In the genomic region with DNA sequence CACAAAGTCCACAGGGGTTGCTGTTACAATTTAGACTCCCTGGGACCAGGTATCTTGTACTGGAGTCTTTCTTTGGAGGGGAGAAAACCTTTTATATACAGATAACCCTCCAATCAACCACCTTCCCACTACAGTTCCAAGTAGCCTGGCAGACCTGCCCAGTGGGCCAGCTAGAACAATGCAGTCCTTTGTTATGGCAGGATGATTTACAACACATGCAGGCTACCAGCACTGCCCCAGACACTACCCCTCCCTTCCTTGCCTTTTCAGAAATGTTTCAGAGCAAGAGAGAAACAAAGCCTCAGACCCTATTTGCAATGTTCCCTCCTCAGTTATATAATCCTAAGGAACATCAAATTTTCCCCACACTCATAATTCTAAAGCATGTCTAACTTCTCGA, we compare ENCODE assay signal across 18 cellular contexts. TPM values are rescaled to one million over a fixed set of nuclear protein-coding genes. Genes with fewer than 3 reads are reported as not detected.
A peak's percentile ranks its signal among the peaks of the same experiment; 100 is the strongest.
DNase-seq lines count a peak whose midpoint lies in the region; ATAC-seq, FAIRE-seq and TF ChIP-seq lines count a peak whose summit lies in the region.
"Had no signal": no experiment of that assay in that cellular context is flagged by ENCODE, and none has a peak within 500 bp of the region (broad histone marks: within the 10 kb centered on the region; RNA-seq: fewer than 3 reads in every experiment).

No MANE protein-coding gene starts in this region.

- H3K27me3 ChIP-seq in RWPE2 (ENCODE audit: insufficient read depth, poor library complexity, severe bottlenecking) (no peaks in the 10 kb centered on the region), small intestine (ENCODE audit: control insufficient read depth in 2 of 2, insufficient read depth in 2 of 2, low read length in 2 of 2) (no peaks in the 10 kb centered on the region)
- H3K27me3 ChIP-seq: suprapubic skin had no signal

- FAIRE-seq in small intestine (lab: Jason Lieb, UNC), result no peak
- FAIRE-seq: bronchial epithelial cell had no signal

- no peaks in the 10 kb centered on the region for H3K9me3 Mint-ChIP-seq in stimulated activated memory B cell treated with anti-CD40 and anti-IgM and Interleukin-4, amounts not matched to agents 10 μg/mL and 1 μg/mL and 100 μg/mL, for 72 hours
- H3K9me3 Mint-ChIP-seq: activated naive CD4-positive, alpha-beta T cell treated with anti-CD3 and anti-CD28 coated beads, Interleukin-2, amount 50 U/mL, for 72 hours; HFFc6; T-helper 1 cell treated with Interleukin-12 subunit alpha and Interleukin-12 subunit beta and Interleukin-4 antibody, amounts not matched to agents 30 μg/mL and 1 μg/mL, for 36 hours had no signal

- TF ChIP-seq CTCF in RWPE2 (IDR thresholded peaks at IDR 0.05; ENCODE audit: poor library complexity, severe bottlenecking), result no peak

- H3K9me3 ChIP-seq in RWPE2 (ENCODE audit: severe bottlenecking) (no peaks in the 10 kb centered on the region), small intestine (ENCODE audit: control insufficient read depth, low read depth) (no peaks in the 10 kb centered on the region)
- H3K9me3 ChIP-seq: suprapubic skin had no signal

- DNase-seq in HT1080 (ENCODE audit: low read depth) (peak; percentile 71), RWPE2 (ENCODE audit: low spot score) (no peak), kidney glomerular epithelial cell (lab: John Stamatoyannopoulos, UW) (peak; percentile 16), small intestine (peak; percentile 27), DMS53 treated with DMSO at 0.1 percent for 48 hours (lab: John Stamatoyannopoulos, UW; ENCODE audit: unreplicated experiment) (no peak), mesenteric fat pad (ENCODE audit: low spot score) (no peak)
- DNase-seq: activated CD4-positive, alpha-beta T cell treated with anti-CD3 and anti-CD28 coated beads for 36 hours; activated T-cell treated with anti-CD3 and anti-CD28 coated beads for 4 hours; effector memory CD4-positive, alpha-beta T cell; HFFc6; NCI-H345; PC-9 had no signal

- ATAC-seq in RWPE2 (ENCODE audit: low read depth), result peak; percentile 62; the same call in 2 of the 3 replicates
- ATAC-seq in stimulated activated memory B cell treated with anti-CD40 and anti-IgM and Interleukin-4, amounts not matched to agents 10 μg/mL and 1 μg/mL and 100 μg/mL, for 72 hours, result no peak
- ATAC-seq: activated CD4-positive, alpha-beta T cell treated with anti-CD3 and anti-CD28 coated beads for 36 hours; activated naive CD4-positive, alpha-beta T cell treated with anti-CD3 and anti-CD28 coated beads, Interleukin-2, amount 50 U/mL, for 72 hours had no signal

- H3K4me3 Mint-ChIP-seq in stimulated activated memory B cell treated with anti-CD40 and anti-IgM and Interleukin-4, amounts not matched to agents 10 μg/mL and 1 μg/mL and 100 μg/mL, for 72 hours, result no peak overlapping the region
- H3K4me3 Mint-ChIP-seq: activated CD4-positive, alpha-beta T cell treated with anti-CD3 and anti-CD28 coated beads for 36 hours; HFFc6; T-helper 1 cell treated with Interleukin-12 subunit alpha and Interleukin-12 subunit beta and Interleukin-4 antibody, amounts not matched to agents 30 μg/mL and 1 μg/mL, for 36 hours had no signal

- H3K27ac ChIP-seq in RWPE2 (ENCODE audit: poor library complexity, severe bottlenecking), result no peak overlapping the region
- no peak overlapping the region for H3K27ac ChIP-seq in small intestine (ENCODE audit: low read depth in 1 of 2, low read length in 1 of 2)
- H3K27ac ChIP-seq: C4-2B, PC-9, suprapubic skin had no signal

- no peaks in the 10 kb centered on the region for H3K27me3 Mint-ChIP-seq in stimulated activated memory B cell treated with anti-CD40 and anti-IgM and Interleukin-4, amounts not matched to agents 10 μg/mL and 1 μg/mL and 100 μg/mL, for 72 hours
- H3K27me3 Mint-ChIP-seq: activated CD4-positive, alpha-beta T cell treated with anti-CD3 and anti-CD28 coated beads for 36 hours had no signal

- H3K4me1 Mint-ChIP-seq in stimulated activated memory B cell treated with anti-CD40 and anti-IgM and Interleukin-4, amounts not matched to agents 10 μg/mL and 1 μg/mL and 100 μg/mL, for 72 hours, result no peaks in the 10 kb centered on the region

- H3K4me1 ChIP-seq in RWPE2 (ENCODE audit: insufficient read depth, poor library complexity, severe bottlenecking), result no peaks in the 10 kb centered on the region
- H3K4me1 ChIP-seq in small intestine (ENCODE audit: control insufficient read depth in 2 of 2, insufficient read depth in 1 of 2, low read depth in 1 of 2, low read length in 1 of 2), result no peaks in the 10 kb centered on the region

- WGBS in small intestine, 3 donors, result 16 to 55% (median 49%) methylated on average over 1 of the region's 1 CpG

- no peak overlapping the region for H3K27ac Mint-ChIP-seq in stimulated activated memory B cell treated with anti-CD40 and anti-IgM and Interleukin-4, amounts not matched to agents 10 μg/mL and 1 μg/mL and 100 μg/mL, for 72 hours
- H3K27ac Mint-ChIP-seq: activated CD4-positive, alpha-beta T cell treated with anti-CD3 and anti-CD28 coated beads for 36 hours; activated naive CD4-positive, alpha-beta T cell treated with anti-CD3 and anti-CD28 coated beads, Interleukin-2, amount 50 U/mL, for 72 hours; HFFc6; T-helper 1 cell treated with Interleukin-12 subunit alpha and Interleukin-12 subunit beta and Interleukin-4 antibody, amounts not matched to agents 30 μg/mL and 1 μg/mL, for 36 hours had no signal

- H3K36me3 Mint-ChIP-seq in stimulated activated memory B cell treated with anti-CD40 and anti-IgM and Interleukin-4, amounts not matched to agents 10 μg/mL and 1 μg/mL and 100 μg/mL, for 72 hours, result peaks cover 55% of the 10 kb centered on the region

- H3K4me3 ChIP-seq in RWPE2 (ENCODE audit: severe bottlenecking) (no peak overlapping the region), small intestine (ENCODE audit: low read depth in 1 of 2, low read length in 2 of 2) (no peak overlapping the region)
- H3K4me3 ChIP-seq: PC-9, suprapubic skin had no signal

- H3K36me3 ChIP-seq in RWPE2 (ENCODE audit: low read depth) (no peaks in the 10 kb centered on the region), small intestine (ENCODE audit: control insufficient read depth in 2 of 2, insufficient read depth in 2 of 2, low read length in 2 of 2) (peaks cover 0 to 2% of the 10 kb centered on the region in 2 donors)
- H3K36me3 ChIP-seq: suprapubic skin had no signal

RNA-seq across cellular contexts. Expression of a gene that starts 11.1 kb away (rescaled TPM):
- total RNA-seq in HT1080 (2014; rRNA removed; shearing (Covaris generic)), result not detected in 2 replicates
- polyA plus RNA-seq in HT1080 (2015; cell fraction: cytosol; rRNA removed), result 0.17 and 0.21 TPM in 2 replicates
- 0.07 TPM in 1 of 2 replicates, not detected in the other for polyA plus RNA-seq in HT1080 (2015; cell fraction: nucleus; rRNA removed)
- under 1 TPM in 1 of 3 donors, not detected in 2; 0.60 TPM for polyA plus RNA-seq in small intestine
- total RNA-seq in mesenteric fat pad, result 0.77 TPM
- total RNA-seq: PC-9 had no signal

Comparison
In these comparisons a context has a peak if more than half of its experiments do, and no peak if none do; other contexts are left out.
1. DNase-seq: peak in HT1080 (single experiment), kidney glomerular epithelial cell (single experiment) and small intestine (single experiment); none in RWPE2 (single experiment), DMS53 treated with DMSO at 0.1 percent for 48 hours (single experiment) and mesenteric fat pad (single experiment).